In genomic region chr10:49629286-49629915, GRCh38 we compare ENCODE assay signal across 22 cellular contexts. TPM values are rescaled to one million over a fixed set of nuclear protein-coding genes. Genes with fewer than 3 reads are reported as not detected.
"Had no signal": no experiment of that assay in that cellular context is flagged by ENCODE, and none has a peak within 500 bp of the region (broad histone marks: within the 10 kb centered on the region; RNA-seq: fewer than 3 reads in every experiment).

No MANE protein-coding gene starts in this region.

- H3K4me3 ChIP-seq: body of pancreas, esophagus squamous epithelium, right atrium auricular region, skin epidermis, tibial nerve, uterus had no signal

- H3K27ac Mint-ChIP-seq: activated CD4-positive, alpha-beta T cell treated with anti-CD3 and anti-CD28 coated beads, Interleukin-2, amount 10 ng/mL, durations not matched to agents 24 days and 14 days; activated CD8-positive, alpha-beta T cell treated with anti-CD3 and anti-CD28 coated beads, Interleukin-2, amount 10 ng/mL, durations not matched to agents 7 days and 5 days; activated naive CD4-positive, alpha-beta T cell treated with anti-CD3 and anti-CD28 coated beads for 36 hours; activated T-cell treated with anti-CD3 and anti-CD28 coated beads, Interleukin-2, amount 50 U/mL, for 24 hours; effector memory CD8-positive, alpha-beta T cell; nephron progenitor cell; progenitor cell of endocrine pancreas; stimulated activated naive CD8-positive, alpha-beta T cell treated with anti-CD3 and anti-CD28 coated beads, Interleukin-15, Interleukin-2, amounts not matched to agents 100 ng/mL and 50 ng/mL, for 24 hours had no signal

- H3K4me1 Mint-ChIP-seq: activated CD4-positive, alpha-beta T cell treated with anti-CD3 and anti-CD28 coated beads, Interleukin-2, amount 10 ng/mL, durations not matched to agents 24 days and 14 days; nephron progenitor cell had no signal

- H3K27ac ChIP-seq: body of pancreas, esophagus squamous epithelium, right atrium auricular region, skin epidermis, tibial nerve, uterus had no signal

- H3K27me3 Mint-ChIP-seq: activated CD4-positive, alpha-beta T cell treated with anti-CD3 and anti-CD28 coated beads, Interleukin-2, amount 10 ng/mL, durations not matched to agents 24 days and 14 days had no signal

- H3K9me3 ChIP-seq: body of pancreas, esophagus squamous epithelium, right atrium auricular region, tibial nerve, uterus had no signal

- H3K9me3 Mint-ChIP-seq: activated CD4-positive, alpha-beta T cell treated with anti-CD3 and anti-CD28 coated beads, Interleukin-2, amount 10 ng/mL, durations not matched to agents 24 days and 14 days; activated naive CD4-positive, alpha-beta T cell treated with anti-CD3 and anti-CD28 coated beads for 36 hours; activated T-cell treated with anti-CD3 and anti-CD28 coated beads, Interleukin-2, amount 50 U/mL, for 24 hours; effector memory CD8-positive, alpha-beta T cell; nephron progenitor cell; stimulated activated naive CD8-positive, alpha-beta T cell treated with anti-CD3 and anti-CD28 coated beads, Interleukin-15, Interleukin-2, amounts not matched to agents 100 ng/mL and 50 ng/mL, for 24 hours had no signal

- ATAC-seq: activated CD8-positive, alpha-beta T cell treated with anti-CD3 and anti-CD28 coated beads, Interleukin-2, amount 10 ng/mL, durations not matched to agents 7 days and 5 days; body of pancreas; effector memory CD8-positive, alpha-beta T cell; left cardiac atrium had no signal

- DNase-seq: activated CD4-positive, alpha-beta T cell treated with anti-CD3 and anti-CD28 coated beads, Interleukin-2, amount 10 ng/mL, durations not matched to agents 24 days and 14 days; activated CD8-positive, alpha-beta T cell treated with anti-CD3 and anti-CD28 coated beads, Interleukin-2, amount 10 ng/mL, durations not matched to agents 7 days and 5 days; activated naive CD4-positive, alpha-beta T cell treated with anti-CD3 and anti-CD28 coated beads for 36 hours; activated T-cell treated with anti-CD3 and anti-CD28 coated beads, Interleukin-2, amount 50 U/mL, for 24 hours; body of pancreas; caudate nucleus; effector memory CD8-positive, alpha-beta T cell; esophagus squamous epithelium; left cardiac atrium; nephron progenitor cell; occipital lobe; stimulated activated CD4-positive, alpha-beta T cell treated with anti-CD3 and anti-CD28 coated beads, Interleukin-15, amount 100 ng/mL, for 24 hours; stimulated activated CD4-positive, alpha-beta T cell treated with anti-CD3 and anti-CD28 coated beads, Interleukin-2, amount 100 ng/mL, for 48 hours; T-helper 9 cell; uterus had no signal

- H3K4me1 ChIP-seq: body of pancreas, esophagus squamous epithelium, right atrium auricular region, tibial nerve, uterus had no signal

- H3K4me3 Mint-ChIP-seq: activated CD4-positive, alpha-beta T cell treated with anti-CD3 and anti-CD28 coated beads, Interleukin-2, amount 10 ng/mL, durations not matched to agents 24 days and 14 days; activated CD8-positive, alpha-beta T cell treated with anti-CD3 and anti-CD28 coated beads, Interleukin-2, amount 10 ng/mL, durations not matched to agents 7 days and 5 days; activated naive CD4-positive, alpha-beta T cell treated with anti-CD3 and anti-CD28 coated beads for 36 hours; activated T-cell treated with anti-CD3 and anti-CD28 coated beads, Interleukin-2, amount 50 U/mL, for 24 hours; effector memory CD8-positive, alpha-beta T cell; nephron progenitor cell; stimulated activated naive CD8-positive, alpha-beta T cell treated with anti-CD3 and anti-CD28 coated beads, Interleukin-15, Interleukin-2, amounts not matched to agents 100 ng/mL and 50 ng/mL, for 24 hours had no signal

- H3K27me3 ChIP-seq: body of pancreas, right atrium auricular region, tibial nerve, uterus had no signal

- H3K36me3 ChIP-seq: esophagus squamous epithelium, right atrium auricular region, tibial nerve, uterus had no signal

RNA-seq across cellular contexts. Expression of gene CHAT, which starts 15.6 kb away (rescaled TPM):
- total RNA-seq: activated CD4-positive, alpha-beta T cell treated with anti-CD3 and anti-CD28 coated beads, Interleukin-2, amount 10 ng/mL, durations not matched to agents 24 days and 14 days; activated CD8-positive, alpha-beta T cell treated with anti-CD3 and anti-CD28 coated beads, Interleukin-2, amount 10 ng/mL, durations not matched to agents 7 days and 5 days; activated naive CD4-positive, alpha-beta T cell treated with anti-CD3 and anti-CD28 coated beads for 36 hours; dermis microvascular lymphatic vessel endothelial cell; esophagus squamous epithelium; left cardiac atrium; lower leg skin; progenitor cell of endocrine pancreas; right atrium auricular region; tibial nerve; uterus had no signal

RNA-seq across cellular contexts. Expression of gene SLC18A3, which starts 19.3 kb away (rescaled TPM):
- total RNA-seq: activated CD4-positive, alpha-beta T cell treated with anti-CD3 and anti-CD28 coated beads, Interleukin-2, amount 10 ng/mL, durations not matched to agents 24 days and 14 days; activated CD8-positive, alpha-beta T cell treated with anti-CD3 and anti-CD28 coated beads, Interleukin-2, amount 10 ng/mL, durations not matched to agents 7 days and 5 days; activated naive CD4-positive, alpha-beta T cell treated with anti-CD3 and anti-CD28 coated beads for 36 hours; body of pancreas; dermis microvascular lymphatic vessel endothelial cell; esophagus squamous epithelium; left cardiac atrium; lower leg skin; occipital lobe; progenitor cell of endocrine pancreas; right atrium auricular region; tibial nerve had no signal

RNA-seq across cellular contexts. Expression of gene C10orf53, which starts 50.0 kb away (rescaled TPM):
- total RNA-seq: activated CD4-positive, alpha-beta T cell treated with anti-CD3 and anti-CD28 coated beads, Interleukin-2, amount 10 ng/mL, durations not matched to agents 24 days and 14 days; activated CD8-positive, alpha-beta T cell treated with anti-CD3 and anti-CD28 coated beads, Interleukin-2, amount 10 ng/mL, durations not matched to agents 7 days and 5 days; activated naive CD4-positive, alpha-beta T cell treated with anti-CD3 and anti-CD28 coated beads for 36 hours; body of pancreas; dermis microvascular lymphatic vessel endothelial cell; esophagus squamous epithelium; left cardiac atrium; lower leg skin; occipital lobe; progenitor cell of endocrine pancreas; right atrium auricular region; tibial nerve; uterus had no signal
